8 cellular contexts compared by ENCODE assay signal in the genomic region with DNA sequence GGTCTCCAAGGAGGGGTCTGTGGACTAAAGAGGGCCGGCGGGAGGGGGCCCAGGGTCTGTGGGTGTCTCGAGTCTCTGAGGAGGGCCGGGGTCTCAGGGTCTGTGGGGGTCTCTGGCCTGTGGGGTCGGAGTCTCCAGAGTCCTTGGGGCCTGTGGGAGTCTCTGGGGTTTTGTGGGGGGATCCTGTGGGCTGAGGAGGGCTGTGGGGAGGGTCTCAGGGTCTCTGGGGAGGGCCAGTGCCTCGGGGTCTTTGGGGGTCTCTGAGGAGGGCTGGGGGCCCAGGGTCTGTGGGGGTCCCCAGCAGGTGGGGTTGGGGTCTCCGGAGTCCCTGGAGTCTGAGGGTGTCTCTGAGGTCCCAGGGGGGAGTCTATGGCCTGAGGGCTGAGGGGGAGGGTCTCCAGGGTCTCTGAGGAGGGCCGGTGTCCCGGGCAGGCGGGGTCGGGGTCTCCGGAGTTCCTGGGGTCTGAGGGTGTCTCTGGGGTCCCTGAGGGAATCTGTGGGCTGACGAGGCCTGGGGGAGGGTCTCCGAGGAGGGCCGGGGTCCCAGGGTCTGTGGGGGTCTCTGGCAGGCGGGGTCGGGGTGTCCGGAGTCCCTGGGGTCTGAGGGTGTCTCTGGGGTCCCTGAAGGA. TPM values are rescaled to one million over a fixed set of nuclear protein-coding genes. Genes with fewer than 3 reads are reported as not detected.
DNase-seq lines count a peak whose midpoint lies in the region; ATAC-seq and TF ChIP-seq lines count a peak whose summit lies in the region.

No MANE protein-coding gene starts in this region.

- H4K20me1 ChIP-seq in smooth muscle cell (ENCODE audit: low read depth), result peaks cover 36% of the 10 kb centered on the region

- H3K36me3 ChIP-seq in smooth muscle cell (ENCODE audit: low read depth), result no peaks in the 10 kb centered on the region

- H3K4me1 ChIP-seq in smooth muscle cell (ENCODE audit: low read depth), result peaks cover 10% of the 10 kb centered on the region

- TF ChIP-seq CTCF in HFFc6 (IDR thresholded peaks at IDR 0.05) (no peak), smooth muscle cell (IDR thresholded peaks at IDR 0.05; ENCODE audit: borderline replicate concordance, insufficient read depth, poor library complexity, severe bottlenecking) (no peak)

- DNase-seq in HFFc6 (no peak), smooth muscle cell (lab: John Stamatoyannopoulos, UW; ENCODE audit: unreplicated experiment) (no peak), AML-193 (lab: John Stamatoyannopoulos, UW) (no peak), NCI-H2107 (lab: John Stamatoyannopoulos, UW) (no peak), HUDEP-2 (lab: John Stamatoyannopoulos, UW; ENCODE audit: unreplicated experiment in 76 of 76) (no peak)
- DNase-seq in activated naive CD8-positive, alpha-beta T cell treated with anti-CD3 and anti-CD28 coated beads for 36 hours, result no peak

- no peaks in the 10 kb centered on the region for H3K9me3 ChIP-seq in smooth muscle cell (replicated peaks; ENCODE audit: low read depth)

- peak overlapping the region; percentile 94 for H3K4me2 ChIP-seq in smooth muscle cell

- peaks cover 12% of the 10 kb centered on the region for H3F3A ChIP-seq in smooth muscle cell (ENCODE audit: low read depth)

- H3K4me3 ChIP-seq in iPS-11a (ENCODE audit: low read depth, low read length) (peak overlapping the region; percentile 25), smooth muscle cell (peak overlapping the region; percentile 76)

- H3K4me3 Mint-ChIP-seq in HFFc6, result peak overlapping the region; percentile 73
- peak overlapping the region; percentile 81 for H3K4me3 Mint-ChIP-seq in activated naive CD8-positive, alpha-beta T cell treated with anti-CD3 and anti-CD28 coated beads for 36 hours

- no peaks in the 10 kb centered on the region for H3K27me3 ChIP-seq in smooth muscle cell (ENCODE audit: low read depth)

- peaks cover 6% of the 10 kb centered on the region for H3K27me3 Mint-ChIP-seq in HFFc6 (ENCODE audit: insufficient read depth)
- no peaks in the 10 kb centered on the region for H3K27me3 Mint-ChIP-seq in activated naive CD8-positive, alpha-beta T cell treated with anti-CD3 and anti-CD28 coated beads for 36 hours

- H3K9me3 Mint-ChIP-seq in HFFc6, result 0 out of 2 replicates have a peak, but pooled peaks cover 1% of the 10 kb centered on the region
- H3K9me3 Mint-ChIP-seq in activated naive CD8-positive, alpha-beta T cell treated with anti-CD3 and anti-CD28 coated beads for 36 hours, result no peaks in the 10 kb centered on the region

- peaks cover 41% of the 10 kb centered on the region for H3K79me2 ChIP-seq in smooth muscle cell (ENCODE audit: low read depth)

- no peak overlapping the region for H2AFZ ChIP-seq in smooth muscle cell (ENCODE audit: low read depth)

- peak overlapping the region; percentile 89 for H3K27ac Mint-ChIP-seq in HFFc6
- H3K27ac Mint-ChIP-seq in activated naive CD8-positive, alpha-beta T cell treated with anti-CD3 and anti-CD28 coated beads for 36 hours, result peak overlapping the region; percentile 73

- H3K9ac ChIP-seq in smooth muscle cell (ENCODE audit: low read depth), result peak overlapping the region; percentile 99

- 56% methylated on average over 16 of the region's 18 CpGs for WGBS in smooth muscle cell (ENCODE audit: low lambda C conversion rate)

- peaks cover 7% of the 10 kb centered on the region for H3K36me3 Mint-ChIP-seq in HFFc6 (ENCODE audit: low read depth)
- H3K36me3 Mint-ChIP-seq in activated naive CD8-positive, alpha-beta T cell treated with anti-CD3 and anti-CD28 coated beads for 36 hours, result peaks cover 21% of the 10 kb centered on the region

- H3K4me1 Mint-ChIP-seq in HFFc6 (ENCODE audit: low read depth), result peaks cover 61% of the 10 kb centered on the region
- H3K4me1 Mint-ChIP-seq in activated naive CD8-positive, alpha-beta T cell treated with anti-CD3 and anti-CD28 coated beads for 36 hours, result peaks cover 27% of the 10 kb centered on the region

- ATAC-seq in GM18858 (IDR thresholded peaks at IDR 0.05; ENCODE audit: unreplicated experiment), result no peak

- H3K27ac ChIP-seq in smooth muscle cell (ENCODE audit: low read depth), result peak overlapping the region; percentile 90

RNA-seq across cellular contexts. Expression of gene PLEKHM2, which starts 0.6 kb away (rescaled TPM):
- total RNA-seq in HFFc6 (2021; fragmentation: NEBNext Ultra II Directional; extraction: Animal tissue kit (Norgen Biotek cat#: 25700)), result 10 to 100 TPM; 61.5 to 70.5 (median 66.0) TPM
- 10 to 100 TPM; 45.4 to 50.6 TPM for total RNA-seq in activated naive CD8-positive, alpha-beta T cell treated with anti-CD3 and anti-CD28 coated beads for 36 hours
- total RNA-seq in smooth muscle cell, result 29.5 and 39.6 TPM in 2 replicates
- polyA plus RNA-seq in smooth muscle cell, result 26.5 and 32.0 TPM in 2 replicates

RNA-seq across cellular contexts. Expression of gene SLC25A34, which starts 52.5 kb away (rescaled TPM):
- total RNA-seq in HFFc6 (2021; fragmentation: NEBNext Ultra II Directional; extraction: Animal tissue kit (Norgen Biotek cat#: 25700)), result under 1 TPM; 0.26 to 0.68 (median 0.43) TPM
- under 1 TPM; 0.76 to 0.94 TPM for total RNA-seq in activated naive CD8-positive, alpha-beta T cell treated with anti-CD3 and anti-CD28 coated beads for 36 hours
- total RNA-seq in smooth muscle cell, result 0.22 and 0.76 TPM in 2 replicates
- polyA plus RNA-seq in smooth muscle cell, result 1.6 and 2.1 TPM in 2 replicates

RNA-seq across cellular contexts. Expression of gene TMEM82, which starts 58.8 kb away (rescaled TPM):
- total RNA-seq in HFFc6 (2021; fragmentation: NEBNext Ultra II Directional; extraction: Animal tissue kit (Norgen Biotek cat#: 25700)), result not detected
- total RNA-seq in activated naive CD8-positive, alpha-beta T cell treated with anti-CD3 and anti-CD28 coated beads for 36 hours, result not detected
- total RNA-seq in smooth muscle cell, result not detected in 2 replicates
- not detected in 2 replicates for polyA plus RNA-seq in smooth muscle cell
